ENCODE assay signal across 17 cellular contexts in the genomic region with DNA sequence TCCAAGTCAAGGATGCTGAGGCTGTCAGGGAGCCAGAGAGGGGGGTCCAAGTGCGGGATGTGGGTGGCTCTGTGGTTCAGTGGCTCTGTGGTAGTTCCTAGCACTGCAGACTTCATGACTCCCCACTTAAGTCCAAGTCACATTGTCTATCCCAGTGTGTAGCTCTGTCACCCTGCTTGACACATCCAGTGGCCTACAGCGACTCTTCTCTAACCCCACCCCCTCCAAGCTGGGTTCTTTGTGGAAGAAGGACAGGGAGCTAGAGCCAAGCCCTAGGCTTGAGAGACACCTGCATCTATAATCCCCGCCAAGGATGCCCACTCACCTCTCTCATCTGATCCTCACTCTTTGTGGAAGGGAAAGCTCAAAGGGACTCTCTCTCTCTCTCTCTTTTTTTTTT. TPM values are rescaled to one million over a fixed set of nuclear protein-coding genes. Genes with fewer than 3 reads are reported as not detected.
DNase-seq lines count a peak whose midpoint lies in the region; TF ChIP-seq lines count a peak whose summit lies in the region.
"Had no signal": no experiment of that assay in that cellular context is flagged by ENCODE, and none has a peak within 500 bp of the region (broad histone marks: within the 10 kb centered on the region; RNA-seq: fewer than 3 reads in every experiment).

No MANE protein-coding gene starts in this region.

- in situ Hi-C loops in HAP-1 (cut with MboI; ENCODE audit: low sequenced_read_pairs), result no loop called here

- H3K27me3 Mint-ChIP-seq in osteocyte (ENCODE audit: unreplicated experiment), result peaks cover 14% of the 10 kb centered on the region

- peak; percentile 28 for DNase-seq in right atrium auricular region (ENCODE audit: low spot score)
- no peak for DNase-seq in cardiac septum (ENCODE audit: low spot score)
- peak; percentile 13 for DNase-seq in ecto neural progenitor cell (ENCODE audit: low spot score)
- DNase-seq in osteocyte (ENCODE audit: extremely low spot score, unreplicated experiment), result peak; percentile 73
- no peak for DNase-seq in HAP-1 (ENCODE audit: low spot score in 2 of 2)
- no peak for DNase-seq in foreskin melanocyte
- DNase-seq: C1 segment of cervical spinal cord; Calu3; CD4-positive, alpha-beta memory T cell; COR-L47; DMS53; DMS79 treated with DMSO at 0.1 percent for 48 hours; GF-D8; GOT3; HCEC 1CT had no signal

- H3K27ac Mint-ChIP-seq in osteocyte (ENCODE audit: unreplicated experiment), result no peak overlapping the region
- H3K27ac Mint-ChIP-seq: CD4-positive, alpha-beta memory T cell had no signal

- no peaks in the 10 kb centered on the region for H3K9me3 Mint-ChIP-seq in osteocyte (ENCODE audit: unreplicated experiment)

- no peak overlapping the region for H3K4me3 ChIP-seq in right atrium auricular region
- no peak overlapping the region for H3K4me3 ChIP-seq in HAP-1

- no peaks in the 10 kb centered on the region for H3K4me1 Mint-ChIP-seq in osteocyte (ENCODE audit: unreplicated experiment)
- H3K4me1 Mint-ChIP-seq: CD4-positive, alpha-beta memory T cell had no signal

- H3K36me3 ChIP-seq in right atrium auricular region, result no peaks in the 10 kb centered on the region
- no peaks in the 10 kb centered on the region for H3K36me3 ChIP-seq in HAP-1 (replicated peaks)

- no peak for TF ChIP-seq CTCF in right atrium auricular region (IDR thresholded peaks at IDR 0.05)
- TF ChIP-seq CTCF in osteocyte (IDR thresholded peaks at IDR 0.05), result no peak

- intact Hi-C loops in cardiac septum (cut with DNase I), result no loop called here

- H3K27ac ChIP-seq in right atrium auricular region, result no peak overlapping the region

- H3K4me3 Mint-ChIP-seq in osteocyte (ENCODE audit: unreplicated experiment), result no peak overlapping the region
- H3K4me3 Mint-ChIP-seq: CD4-positive, alpha-beta memory T cell had no signal

- H3K9me3 ChIP-seq in right atrium auricular region (no peaks in the 10 kb centered on the region), HAP-1 (no peaks in the 10 kb centered on the region)

- H3K36me3 Mint-ChIP-seq in osteocyte (ENCODE audit: unreplicated experiment), result no peaks in the 10 kb centered on the region
- H3K36me3 Mint-ChIP-seq: CD4-positive, alpha-beta memory T cell had no signal

- H3K27me3 ChIP-seq in right atrium auricular region (no peaks in the 10 kb centered on the region), HAP-1 (ENCODE audit: low read depth) (no peaks in the 10 kb centered on the region)

- H3K4me1 ChIP-seq in right atrium auricular region (no peaks in the 10 kb centered on the region), HAP-1 (no peaks in the 10 kb centered on the region)

RNA-seq across cellular contexts. Expression of a gene that starts 57.6 kb away (rescaled TPM):
- total RNA-seq in right atrium auricular region, result 1 to 10 TPM in 1 of 2 donors, under 1 TPM in 1; 0.86 to 3.1 TPM
- total RNA-seq in cardiac septum, result 1.4 TPM
- not detected in 2 replicates for total RNA-seq in osteocyte
- total RNA-seq: A673; Calu3; CD4-positive, alpha-beta memory T cell; G401 had no signal

Comparison
In these comparisons a context has a peak if more than half of its experiments do, and no peak if none do; other contexts are left out.
1. DNase-seq: peak in right atrium auricular region (single experiment), ecto neural progenitor cell (single experiment) and osteocyte (single experiment); none in cardiac septum (single experiment), HAP-1 (0 of 2) and foreskin melanocyte (single experiment).